Comparison of ENCODE assay signal across 22 cellular contexts in genomic region chr1:145863272-145863671, GRCh38. TPM values are rescaled to one million over a fixed set of nuclear protein-coding genes. Genes with fewer than 3 reads are reported as not detected.
DNase-seq lines count a peak whose midpoint lies in the region; ATAC-seq and TF ChIP-seq lines count a peak whose summit lies in the region.
"Had no signal": no experiment of that assay in that cellular context is flagged by ENCODE, and none has a peak within 500 bp of the region (broad histone marks: within the 10 kb centered on the region; RNA-seq: fewer than 3 reads in every experiment).

No MANE protein-coding gene starts in this region.

- no peak for ATAC-seq in HG02798 (IDR thresholded peaks at IDR 0.05; ENCODE audit: poor library complexity, unreplicated experiment)
- ATAC-seq in HG02642 (IDR thresholded peaks at IDR 0.05; ENCODE audit: poor library complexity, unreplicated experiment), result no peak
- ATAC-seq: GM23338, HCT116 had no signal

- no peaks in the 10 kb centered on the region for H3K4me1 ChIP-seq in HEK293 (ENCODE audit: control insufficient read depth, insufficient read depth, low read length)

- CTCF ChIA-PET in HEK293 (lab: Yijun Ruan, JAX), result interaction anchor here (9.6 kb wide), 1 partner anchor 17 kb away, joined by 190 read pairs; the partner anchor contains the start of gene NUDT17

- POLR2A ChIA-PET in HEK293 (lab: Yijun Ruan, JAX), result interaction anchor here (1.1 kb wide), 1 partner anchor 39 kb away, joined by 3 read pairs; the partner anchor contains the start of genes POLR3C and RNF115

- H3K9me3 Mint-ChIP-seq in neural crest cell, result no peaks in the 10 kb centered on the region
- H3K9me3 Mint-ChIP-seq: CD4-positive, alpha-beta memory T cell; HFFc6 had no signal

- no peaks in the 10 kb centered on the region for H3K9me3 ChIP-seq in HEK293 (ENCODE audit: control insufficient read depth, insufficient read depth, low read depth, low read length)
- H3K9me3 ChIP-seq in MG63, result no peaks in the 10 kb centered on the region

- no peak overlapping the region for H3K27ac Mint-ChIP-seq in neural crest cell (ENCODE audit: unreplicated experiment)
- H3K27ac Mint-ChIP-seq: GM23338, HFFc6 had no signal

- H3K27me3 ChIP-seq in MG63, result peaks cover 10% of the 10 kb centered on the region

- H3K4me3 Mint-ChIP-seq in neural crest cell, result peak overlapping the region; percentile 41
- H3K4me3 Mint-ChIP-seq: CD4-positive, alpha-beta memory T cell; GM23338; H9; HFFc6 had no signal

- peaks cover 51% of the 10 kb centered on the region for H3K27me3 Mint-ChIP-seq in neural crest cell (ENCODE audit: low read depth)

- no peak overlapping the region for H3K27ac ChIP-seq in HEK293 (ENCODE audit: extremely low read depth, low read depth, low read length)

- peak; percentile 16 for DNase-seq in MG63
- DNase-seq in fibroblast of peridontal ligament (ENCODE audit: extremely low read depth), result peak; percentile 59
- DNase-seq in neural crest cell (ENCODE audit: low read depth, low spot score), result no peak
- no peak for DNase-seq in cerebellar nuclear complex (lab: John Stamatoyannopoulos, UW)
- DNase-seq: Calu3; CD4-positive, alpha-beta memory T cell; COR-L47; DMS53; DMS79 treated with DMSO at 0.1 percent for 48 hours; GF-D8; H9; HFFc6 had no signal

- no peak for TF ChIP-seq CTCF in HEK293 (tag by site-specific recombination; IDR thresholded peaks at IDR 0.05)
- TF ChIP-seq CTCF in neural crest cell (conservative IDR thresholded peaks at IDR 0.05), result no peak

- no peaks in the 10 kb centered on the region for H3K36me3 Mint-ChIP-seq in neural crest cell (ENCODE audit: low read depth)

- peaks cover 2% of the 10 kb centered on the region for H3K4me1 Mint-ChIP-seq in neural crest cell

- no peaks in the 10 kb centered on the region for H3K36me3 ChIP-seq in HEK293 (ENCODE audit: control insufficient read depth in 2 of 2, insufficient read depth in 1 of 2, low read length in 2 of 2)
- no peaks in the 10 kb centered on the region for H3K36me3 ChIP-seq in MG63

- H3K4me3 ChIP-seq in HEK293 (ENCODE audit: low read depth, low read length) (no peak overlapping the region), MG63 (no peak overlapping the region)
- H3K4me3 ChIP-seq: GM23338 had no signal

TF ChIP-seq in HEK293, 187 proteins besides CTCF, POLR2A, EP300 and RAD21:
- no peak for TF ChIP-seq ZNF311 (tag by site-specific recombination; IDR thresholded peaks at IDR 0.05; ENCODE audit: borderline replicate concordance)
- TF ChIP-seq, protein P1, sequence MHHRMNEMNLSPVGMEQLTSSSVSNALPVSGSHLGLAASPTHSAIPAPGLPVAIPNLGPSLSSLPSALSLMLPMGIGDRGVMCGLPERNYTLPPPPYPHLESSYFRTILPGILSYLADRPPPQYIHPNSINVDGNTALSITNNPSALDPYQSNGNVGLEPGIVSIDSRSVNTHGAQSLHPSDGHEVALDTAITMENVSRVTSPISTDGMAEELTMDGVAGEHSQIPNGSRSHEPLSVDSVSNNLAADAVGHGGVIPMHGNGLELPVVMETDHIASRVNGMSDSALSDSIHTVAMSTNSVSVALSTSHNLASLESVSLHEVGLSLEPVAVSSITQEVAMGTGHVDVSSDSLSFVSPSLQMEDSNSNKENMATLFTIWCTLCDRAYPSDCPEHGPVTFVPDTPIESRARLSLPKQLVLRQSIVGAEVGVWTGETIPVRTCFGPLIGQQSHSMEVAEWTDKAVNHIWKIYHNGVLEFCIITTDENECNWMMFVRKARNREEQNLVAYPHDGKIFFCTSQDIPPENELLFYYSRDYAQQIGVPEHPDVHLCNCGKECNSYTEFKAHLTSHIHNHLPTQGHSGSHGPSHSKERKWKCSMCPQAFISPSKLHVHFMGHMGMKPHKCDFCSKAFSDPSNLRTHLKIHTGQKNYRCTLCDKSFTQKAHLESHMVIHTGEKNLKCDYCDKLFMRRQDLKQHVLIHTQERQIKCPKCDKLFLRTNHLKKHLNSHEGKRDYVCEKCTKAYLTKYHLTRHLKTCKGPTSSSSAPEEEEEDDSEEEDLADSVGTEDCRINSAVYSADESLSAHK (tag by site-specific recombination; IDR thresholded peaks at IDR 0.05), result peak; percentile 95

RNA-seq across cellular contexts. Expression of gene PIAS3, which starts 4.4 kb away (rescaled TPM):
- total RNA-seq in MG63 (2014; rRNA removed; shearing (Covaris generic); ENCODE audit: low replicate concordance), result 5.6 and 11.0 TPM in 2 replicates
- total RNA-seq in neural crest cell, result 35.1 and 38.7 TPM in 2 replicates

RNA-seq across cellular contexts. Expression of gene NUDT17, which starts 17.8 kb away (rescaled TPM):
- total RNA-seq in MG63 (2014; rRNA removed; shearing (Covaris generic); ENCODE audit: low replicate concordance), result 0.59 TPM in 2 replicates
- total RNA-seq in neural crest cell, result 4.5 TPM in 2 replicates

RNA-seq across cellular contexts. Expression of gene ANKRD35, which starts 22.4 kb away (rescaled TPM):
- not detected in 2 replicates for total RNA-seq in MG63 (2014; rRNA removed; shearing (Covaris generic); ENCODE audit: low replicate concordance)
- 0.07 and 0.11 TPM in 2 replicates for total RNA-seq in neural crest cell
- total RNA-seq: A172; A673; Calu3; CD4-positive, alpha-beta memory T cell; Daoy; G401; H4 had no signal

RNA-seq across cellular contexts. Expression of gene POLR3C, which starts 39.3 kb away (rescaled TPM):
- 30.9 and 34.8 TPM in 2 replicates for total RNA-seq in MG63 (2014; rRNA removed; shearing (Covaris generic); ENCODE audit: low replicate concordance)
- total RNA-seq in neural crest cell, result 38.4 and 38.5 TPM in 2 replicates

RNA-seq across cellular contexts. Expression of gene RNF115, which starts 39.4 kb away (rescaled TPM):
- 8.4 and 11.3 TPM in 2 replicates for total RNA-seq in MG63 (2014; rRNA removed; shearing (Covaris generic); ENCODE audit: low replicate concordance)
- total RNA-seq in neural crest cell, result 12.5 and 13.4 TPM in 2 replicates

Comparison
In these comparisons a context has a peak if more than half of its experiments do, and no peak if none do; other contexts are left out.
1. DNase-seq: peak in MG63 (single experiment) and fibroblast of peridontal ligament (single experiment); none in neural crest cell (single experiment) and cerebellar nuclear complex (0 of 2).